Comparison of ENCODE assay signal across 12 cellular contexts in genomic region chr2:5696351-5696740, GRCh38. TPM values are rescaled to one million over a fixed set of nuclear protein-coding genes. Genes with fewer than 3 reads are reported as not detected.
DNase-seq lines count a peak whose midpoint lies in the region; ATAC-seq, FAIRE-seq and TF ChIP-seq lines count a peak whose summit lies in the region.
"Had no signal": no experiment of that assay in that cellular context is flagged by ENCODE, and none has a peak within 500 bp of the region (broad histone marks: within the 10 kb centered on the region; RNA-seq: fewer than 3 reads in every experiment).

No MANE protein-coding gene starts in this region.

- H3K9me2 ChIP-seq in MM.1S (replicated peaks; ENCODE audit: insufficient read depth, low read length), result no peaks in the 10 kb centered on the region

- H4K20me1 ChIP-seq in MM.1S (ENCODE audit: insufficient read depth, low read length), result no peaks in the 10 kb centered on the region

- peak overlapping the region; percentile 51; the same call in 1 of the 2 replicates for H3K4me2 ChIP-seq in MM.1S (ENCODE audit: low read depth, low read length)

- H3K36me3 ChIP-seq in MM.1S (replicated peaks; ENCODE audit: insufficient read depth, low read length) (no peaks in the 10 kb centered on the region), esophagus squamous epithelium (no peaks in the 10 kb centered on the region), pancreas (no peaks in the 10 kb centered on the region)

- H3K79me2 ChIP-seq in MM.1S (ENCODE audit: low read length), result peaks cover 8% of the 10 kb centered on the region; the same call in 1 of the 2 replicates

- H3K27me3 ChIP-seq in MM.1S (replicated peaks; ENCODE audit: insufficient read depth, low read length) (no peaks in the 10 kb centered on the region), esophagus squamous epithelium (peaks cover 13 to 100% (median 34%) of the 10 kb centered on the region in 4 donors), pancreas (peaks cover 0 to 68% (median 27%) of the 10 kb centered on the region in 4 donors)

- TF ChIP-seq POLR2A in esophagus squamous epithelium (IDR thresholded peaks at IDR 0.05), result no peak

- DNase-seq in DMS53 treated with DMSO at 0.1 percent for 48 hours (lab: John Stamatoyannopoulos, UW; ENCODE audit: unreplicated experiment) (peak; percentile 33), MM.1S (peak; percentile 37), esophagus squamous epithelium (lab: John Stamatoyannopoulos, UW) (no peak), pancreas (peak in 1 of 6 donors; percentile 72), iPS-NIHi11 (ENCODE audit: low spot score) (no peak), midbrain (lab: John Stamatoyannopoulos, UW) (no peak), GM13976 (ENCODE audit: low spot score) (no peak)
- no peak for DNase-seq in activated CD4-positive, CD25-positive, alpha-beta regulatory T cell treated with anti-CD3 and anti-CD28 coated beads, Interleukin-2, amount 50 U/mL, for 72 hours
- DNase-seq: activated T-cell treated with anti-CD3 and anti-CD28 coated beads, Interleukin-2, amount 50 U/mL, for 72 hours had no signal

- H2AFZ ChIP-seq in MM.1S (ENCODE audit: low read length), result no peak overlapping the region

- peaks cover 6% of the 10 kb centered on the region; the same call in 1 of the 2 replicates for H3K4me1 ChIP-seq in MM.1S (ENCODE audit: low read length)
- peaks cover 19 to 47% (median 21%) of the 10 kb centered on the region in 3 donors for H3K4me1 ChIP-seq in esophagus squamous epithelium
- H3K4me1 ChIP-seq in pancreas, result peaks cover 0 to 11% (median 4%) of the 10 kb centered on the region in 3 donors

- peak; percentile 31 to 52 (median 44) for ATAC-seq in pancreas

- FAIRE-seq in pancreas (lab: Jason Lieb, UNC), result no peak
- FAIRE-seq: GM18507 had no signal

- H3K27ac ChIP-seq in MM.1S (ENCODE audit: low read length), result peak overlapping the region; percentile 98
- H3K27ac ChIP-seq in esophagus squamous epithelium, result no peak overlapping the region
- no peak overlapping the region for H3K27ac ChIP-seq in pancreas

- intact Hi-C loops in esophagus squamous epithelium (cut with DNase I), result no loop called here
- intact Hi-C loops in pancreas (cut with DNase I), result no loop called here

- H3K9ac ChIP-seq in MM.1S (ENCODE audit: low read length), result peak overlapping the region; percentile 93

- H3K9me3 ChIP-seq in MM.1S (replicated peaks; ENCODE audit: insufficient read depth, low read length) (no peaks in the 10 kb centered on the region), esophagus squamous epithelium (no peaks in the 10 kb centered on the region), pancreas (no peaks in the 10 kb centered on the region)

- peaks cover 40% of the 10 kb centered on the region for H3F3A ChIP-seq in MM.1S (ENCODE audit: insufficient read depth, low read length)

- in situ Hi-C loops in GM13976 (cut with MboI; ENCODE audit: low sequenced_read_pairs, unreplicated experiment), result no loop called here

- H3K4me3 ChIP-seq in MM.1S (ENCODE audit: low read length) (peak overlapping the region; percentile 72), esophagus squamous epithelium (peak overlapping the region in 3 of 4 donors; percentile 10 to 56 (median 36)), pancreas (peak overlapping the region in 3 of 4 donors; percentile 3 to 44 (median 29))

- no CpG with 5 or more reads among the region's 49 CpGs for WGBS in esophagus squamous epithelium, 2 donors
- 1 to 3% methylated on average over 39 to 49 of the region's 49 CpGs for WGBS in pancreas, 2 donors

- TF ChIP-seq CTCF in MM.1S (IDR thresholded peaks at IDR 0.05; ENCODE audit: low read length) (no peak), esophagus squamous epithelium (IDR thresholded peaks at IDR 0.05) (no peak), pancreas (IDR thresholded peaks at IDR 0.05) (no peak), GM13976 (IDR thresholded peaks at IDR 0.05; ENCODE audit: borderline replicate concordance, control extremely low read depth, extremely low read depth, insufficient read depth, missing control alignments) (no peak)

RNA-seq across cellular contexts. Expression of gene SOX11, which starts 4.2 kb away (rescaled TPM):
- not detected for total RNA-seq in esophagus squamous epithelium
- total RNA-seq in pancreas, result under 1 TPM in 2 of 6 donors, not detected in 4; 0.03 to 0.09 TPM
- polyA plus RNA-seq in pancreas, result under 1 TPM; 0.04 to 0.05 TPM
- total RNA-seq: activated T-cell treated with anti-CD3 and anti-CD28 coated beads, Interleukin-2, amount 50 U/mL, for 72 hours; M059J had no signal
- polyA plus RNA-seq: liver had no signal

Comparison
In these comparisons a context has a peak if more than half of its experiments do, and no peak if none do; other contexts are left out.
1. DNase-seq: peak in DMS53 treated with DMSO at 0.1 percent for 48 hours (single experiment) and MM.1S (single experiment); none in esophagus squamous epithelium (single experiment), iPS-NIHi11 (single experiment), midbrain (single experiment), activated CD4-positive, CD25-positive, alpha-beta regulatory T cell treated with anti-CD3 and anti-CD28 coated beads, Interleukin-2, amount 50 U/mL, for 72 hours (single experiment) and GM13976 (single experiment).
2. Peak in every context shown above with its lines, with median percentiles within 50 percentile points of each other: H3K4me3 ChIP-seq.